In the genomic region with DNA sequence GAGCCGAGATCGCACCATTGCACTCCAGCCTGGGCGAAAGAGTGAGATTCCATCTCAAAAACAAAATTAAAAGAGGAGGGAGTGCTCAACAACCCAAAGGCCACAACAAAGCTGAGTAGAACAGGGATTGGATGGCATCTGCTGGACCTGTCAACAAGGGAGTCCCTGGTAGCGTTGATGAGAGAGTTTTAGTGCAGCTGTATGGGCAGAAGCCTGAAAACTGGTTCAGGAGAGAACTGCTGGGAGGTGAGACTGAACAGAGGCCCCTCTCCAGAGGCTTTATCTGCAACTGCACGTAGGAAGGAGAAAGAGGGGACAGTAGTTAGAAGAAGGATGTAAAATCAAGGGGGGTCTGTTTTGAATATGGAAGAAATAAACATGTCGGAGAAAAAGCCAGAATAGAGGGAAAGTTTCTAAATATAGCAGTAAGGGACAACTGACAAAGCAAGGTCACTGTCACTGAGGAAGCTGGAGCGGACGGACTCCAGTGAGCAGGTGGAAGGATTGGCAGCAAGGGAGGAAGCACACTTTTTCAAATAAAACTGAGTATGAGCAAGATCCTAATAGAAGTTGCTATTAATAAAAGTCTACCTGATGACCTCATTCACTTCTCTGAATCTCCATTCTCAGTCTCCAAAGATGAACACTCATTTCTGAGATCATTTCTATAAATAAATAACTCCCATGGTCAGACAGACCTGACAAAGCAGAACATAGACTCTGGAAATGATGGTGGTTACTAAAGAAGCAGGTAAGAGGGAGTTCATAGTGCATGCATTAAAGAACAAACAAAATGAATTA, we compare ENCODE assay signal across 12 cellular contexts. TPM values are rescaled to one million over a fixed set of nuclear protein-coding genes. Genes with fewer than 3 reads are reported as not detected.
DNase-seq lines count a peak whose midpoint lies in the region; ATAC-seq and TF ChIP-seq lines count a peak whose summit lies in the region.
"Had no signal": no experiment of that assay in that cellular context is flagged by ENCODE, and none has a peak within 500 bp of the region (broad histone marks: within the 10 kb centered on the region; RNA-seq: fewer than 3 reads in every experiment).

No MANE protein-coding gene starts in this region.

- no peak for ATAC-seq in WTC11
- ATAC-seq in stimulated activated memory B cell treated with anti-CD40 and anti-IgM and Interleukin-4, amounts not matched to agents 10 μg/mL and 1 μg/mL and 100 μg/mL, for 72 hours = no peak
- ATAC-seq: esophagus mucosa, GM23338 had no signal

- H3K27me3 Mint-ChIP-seq in activated naive CD4-positive, alpha-beta T cell treated with anti-CD3 and anti-CD28 coated beads, Interleukin-2, amount 10 ng/mL, durations not matched to agents 7 days and 5 days = no peaks in the 10 kb centered on the region
- no peaks in the 10 kb centered on the region for H3K27me3 Mint-ChIP-seq in WTC11 (ENCODE audit: low read depth)
- no peaks in the 10 kb centered on the region for H3K27me3 Mint-ChIP-seq in stimulated activated memory B cell treated with anti-CD40 and anti-IgM and Interleukin-4, amounts not matched to agents 10 μg/mL and 1 μg/mL and 100 μg/mL, for 72 hours
- H3K27me3 Mint-ChIP-seq: brain had no signal

- TF ChIP-seq CTCF in WTC11 (IDR thresholded peaks at IDR 0.05) = no peak

- peaks cover 6% of the 10 kb centered on the region for H3K4me1 Mint-ChIP-seq in activated naive CD4-positive, alpha-beta T cell treated with anti-CD3 and anti-CD28 coated beads, Interleukin-2, amount 10 ng/mL, durations not matched to agents 7 days and 5 days
- peaks cover 16% of the 10 kb centered on the region for H3K4me1 Mint-ChIP-seq in WTC11
- H3K4me1 Mint-ChIP-seq in stimulated activated memory B cell treated with anti-CD40 and anti-IgM and Interleukin-4, amounts not matched to agents 10 μg/mL and 1 μg/mL and 100 μg/mL, for 72 hours = no peaks in the 10 kb centered on the region

- POLR2A ChIA-PET in WTC11 (lab: Charles Lee) = no interaction called here

- H3K27ac Mint-ChIP-seq in activated naive CD4-positive, alpha-beta T cell treated with anti-CD3 and anti-CD28 coated beads, Interleukin-2, amount 10 ng/mL, durations not matched to agents 7 days and 5 days = peak overlapping the region; percentile 29
- peak overlapping the region; percentile 71; the same call in 1 of the 2 replicates for H3K27ac Mint-ChIP-seq in WTC11
- peak overlapping the region; percentile 18 for H3K27ac Mint-ChIP-seq in stimulated activated memory B cell treated with anti-CD40 and anti-IgM and Interleukin-4, amounts not matched to agents 10 μg/mL and 1 μg/mL and 100 μg/mL, for 72 hours
- H3K27ac Mint-ChIP-seq: GM23338 had no signal

- CTCF ChIA-PET in activated naive CD4-positive, alpha-beta T cell treated with anti-CD3 and anti-CD28 coated beads, Interleukin-2, amount 10 ng/mL, durations not matched to agents 7 days and 5 days (lab: Charles Lee) = no interaction called here
- CTCF ChIA-PET in WTC11 (lab: Charles Lee) = no interaction called here

- H3K4me3 Mint-ChIP-seq in activated naive CD4-positive, alpha-beta T cell treated with anti-CD3 and anti-CD28 coated beads, Interleukin-2, amount 10 ng/mL, durations not matched to agents 7 days and 5 days = no peak overlapping the region
- no peak overlapping the region for H3K4me3 Mint-ChIP-seq in WTC11
- H3K4me3 Mint-ChIP-seq in stimulated activated memory B cell treated with anti-CD40 and anti-IgM and Interleukin-4, amounts not matched to agents 10 μg/mL and 1 μg/mL and 100 μg/mL, for 72 hours = no peak overlapping the region
- H3K4me3 Mint-ChIP-seq: GM23338 had no signal

- H3K9me3 Mint-ChIP-seq in activated naive CD4-positive, alpha-beta T cell treated with anti-CD3 and anti-CD28 coated beads, Interleukin-2, amount 10 ng/mL, durations not matched to agents 7 days and 5 days = no peaks in the 10 kb centered on the region
- H3K9me3 Mint-ChIP-seq in WTC11 = peaks cover 3% of the 10 kb centered on the region; the same call in 1 of the 2 replicates
- H3K9me3 Mint-ChIP-seq in stimulated activated memory B cell treated with anti-CD40 and anti-IgM and Interleukin-4, amounts not matched to agents 10 μg/mL and 1 μg/mL and 100 μg/mL, for 72 hours = no peaks in the 10 kb centered on the region
- H3K9me3 Mint-ChIP-seq: GM23338 had no signal

- peaks cover 17% of the 10 kb centered on the region for H3K36me3 Mint-ChIP-seq in activated naive CD4-positive, alpha-beta T cell treated with anti-CD3 and anti-CD28 coated beads, Interleukin-2, amount 10 ng/mL, durations not matched to agents 7 days and 5 days
- H3K36me3 Mint-ChIP-seq in WTC11 = peaks cover 4% of the 10 kb centered on the region; the same call in 1 of the 2 replicates
- H3K36me3 Mint-ChIP-seq in stimulated activated memory B cell treated with anti-CD40 and anti-IgM and Interleukin-4, amounts not matched to agents 10 μg/mL and 1 μg/mL and 100 μg/mL, for 72 hours = peaks cover 26% of the 10 kb centered on the region

- DNase-seq in activated naive CD4-positive, alpha-beta T cell treated with anti-CD3 and anti-CD28 coated beads, Interleukin-2, amount 10 ng/mL, durations not matched to agents 7 days and 5 days = no peak
- DNase-seq in activated naive CD4-positive, alpha-beta T cell (lab: John Stamatoyannopoulos, UW) = no peak
- no peak for DNase-seq in WTC11 (ENCODE audit: low spot score)
- DNase-seq in iPS-NIHi11 (ENCODE audit: low spot score) = peak; percentile 5
- DNase-seq in COR-L47 (lab: John Stamatoyannopoulos, UW) = no peak
- DNase-seq in NCI-H1694 treated with DMSO at 0.1 percent for 48 hours (lab: John Stamatoyannopoulos, UW) = no peak
- no peak for DNase-seq in mesenteric fat pad (ENCODE audit: low spot score)
- DNase-seq: NCI-H2107 had no signal

TF ChIP-seq in WTC11, 78 proteins besides CTCF, POLR2A, EP300 and RAD21 (continues in another document):
- TF ChIP-seq, protein P1, sequence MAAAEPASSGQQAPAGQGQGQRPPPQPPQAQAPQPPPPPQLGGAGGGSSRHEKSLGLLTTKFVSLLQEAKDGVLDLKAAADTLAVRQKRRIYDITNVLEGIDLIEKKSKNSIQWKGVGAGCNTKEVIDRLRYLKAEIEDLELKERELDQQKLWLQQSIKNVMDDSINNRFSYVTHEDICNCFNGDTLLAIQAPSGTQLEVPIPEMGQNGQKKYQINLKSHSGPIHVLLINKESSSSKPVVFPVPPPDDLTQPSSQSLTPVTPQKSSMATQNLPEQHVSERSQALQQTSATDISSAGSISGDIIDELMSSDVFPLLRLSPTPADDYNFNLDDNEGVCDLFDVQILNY (CRISPR knock-in tag; IDR thresholded peaks at IDR 0.05) = no peak
- TF ChIP-seq NR1H2 (CRISPR knock-in tag; IDR thresholded peaks at IDR 0.05) (no peak), ZBTB21 (CRISPR knock-in tag; IDR thresholded peaks at IDR 0.05; ENCODE audit: borderline replicate concordance) (no peak), ZNF423 (CRISPR knock-in tag; IDR thresholded peaks at IDR 0.05) (no peak), NFATC4 (CRISPR knock-in tag; IDR thresholded peaks at IDR 0.05) (no peak), TP53 (CRISPR knock-in tag; IDR thresholded peaks at IDR 0.05) (no peak), ELF4 (CRISPR knock-in tag; IDR thresholded peaks at IDR 0.05; ENCODE audit: low read depth) (no peak), AFF4 (CRISPR knock-in tag; IDR thresholded peaks at IDR 0.05; ENCODE audit: borderline replicate concordance) (no peak)
- TF ChIP-seq, protein P2, sequence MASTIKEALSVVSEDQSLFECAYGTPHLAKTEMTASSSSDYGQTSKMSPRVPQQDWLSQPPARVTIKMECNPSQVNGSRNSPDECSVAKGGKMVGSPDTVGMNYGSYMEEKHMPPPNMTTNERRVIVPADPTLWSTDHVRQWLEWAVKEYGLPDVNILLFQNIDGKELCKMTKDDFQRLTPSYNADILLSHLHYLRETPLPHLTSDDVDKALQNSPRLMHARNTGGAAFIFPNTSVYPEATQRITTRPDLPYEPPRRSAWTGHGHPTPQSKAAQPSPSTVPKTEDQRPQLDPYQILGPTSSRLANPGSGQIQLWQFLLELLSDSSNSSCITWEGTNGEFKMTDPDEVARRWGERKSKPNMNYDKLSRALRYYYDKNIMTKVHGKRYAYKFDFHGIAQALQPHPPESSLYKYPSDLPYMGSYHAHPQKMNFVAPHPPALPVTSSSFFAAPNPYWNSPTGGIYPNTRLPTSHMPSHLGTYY (CRISPR knock-in tag; IDR thresholded peaks at IDR 0.05) = no peak

RNA-seq across cellular contexts. Expression of gene ATF1, which starts 11.8 kb away (rescaled TPM):
- total RNA-seq in WTC11 (2021) = 34.6 to 36.6 TPM (median 34.8 TPM) in 3 replicates
- total RNA-seq in mesenteric fat pad = 29.5 TPM

Comparison
In these comparisons a context has a peak if more than half of its experiments do, and no peak if none do; other contexts are left out.
1. H3K27ac Mint-ChIP-seq: peak in every context shown above with its lines; median percentile 71 in WTC11; 29 in activated naive CD4-positive, alpha-beta T cell treated with anti-CD3 and anti-CD28 coated beads, Interleukin-2, amount 10 ng/mL, durations not matched to agents 7 days and 5 days; 18 in stimulated activated memory B cell treated with anti-CD40 and anti-IgM and Interleukin-4, amounts not matched to agents 10 μg/mL and 1 μg/mL and 100 μg/mL, for 72 hours.